31 cellular contexts compared by ENCODE assay signal in the genomic region with DNA sequence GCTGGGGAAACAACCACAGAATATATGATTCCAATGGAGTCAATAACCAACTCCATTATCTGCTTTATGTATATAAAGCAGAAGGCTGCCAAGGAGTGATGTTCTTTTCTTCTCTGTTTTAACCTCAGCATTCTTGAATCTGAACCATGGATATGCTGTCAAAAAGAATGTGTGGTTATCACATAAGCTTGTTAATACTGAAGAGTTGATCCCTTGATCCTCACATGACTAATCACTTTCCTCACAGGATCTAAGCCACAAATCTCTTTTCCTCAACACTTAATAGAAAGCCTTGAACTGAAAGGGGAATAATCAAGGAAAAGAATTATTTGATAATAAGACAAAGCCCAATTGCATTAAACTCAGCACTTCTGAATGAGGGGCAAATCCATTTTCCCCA.
"Had no signal": no experiment of that assay in that cellular context is flagged by ENCODE, and none has a peak within 500 bp of the region (broad histone marks: within the 10 kb centered on the region; RNA-seq: fewer than 3 reads in every experiment).

No MANE protein-coding gene starts in this region.

- H3K27me3 ChIP-seq: neural progenitor cell, ovary, right lobe of liver, sigmoid colon, stomach, thyroid gland, tibial nerve, upper lobe of left lung, vagina had no signal

- H3K4me3 ChIP-seq: neural progenitor cell, ovary, psoas muscle, right lobe of liver, sigmoid colon, skin epidermis, stomach, thoracic aorta, thyroid gland, tibial nerve, upper lobe of left lung, vagina had no signal

- H3K9me3 Mint-ChIP-seq: nephron; neural progenitor cell; stimulated activated effector memory CD8-positive, alpha-beta T cell treated with anti-CD3 and anti-CD28 coated beads, Interleukin-12 subunit alpha, Interleukin-12 subunit beta, amount 100 ng/mL, for 72 hours; stimulated activated naive B cell treated with anti-CD40 and anti-IgM and Interleukin-4, amounts not matched to agents 10 μg/mL and 1 μg/mL and 100 μg/mL, for 72 hours; stimulated activated naive CD8-positive, alpha-beta T cell treated with anti-CD3 and anti-CD28 coated beads, Interleukin-15, Interleukin-2, amounts not matched to agents 100 ng/mL and 50 ng/mL, for 24 hours had no signal

- H3K4me1 Mint-ChIP-seq: nephron; stimulated activated effector memory CD8-positive, alpha-beta T cell treated with anti-CD3 and anti-CD28 coated beads, Interleukin-12 subunit alpha, Interleukin-12 subunit beta, amount 100 ng/mL, for 72 hours; stimulated activated naive B cell treated with anti-CD40 and anti-IgM and Interleukin-4, amounts not matched to agents 10 μg/mL and 1 μg/mL and 100 μg/mL, for 72 hours had no signal

- FAIRE-seq: urothelium cell line had no signal

- ATAC-seq: naive thymus-derived CD4-positive, alpha-beta T cell; natural killer cell; psoas muscle; right cardiac atrium; right lobe of liver; stimulated activated effector memory CD8-positive, alpha-beta T cell treated with anti-CD3 and anti-CD28 coated beads, Interleukin-12 subunit alpha, Interleukin-12 subunit beta, amount 100 ng/mL, for 72 hours; stimulated activated naive B cell treated with anti-CD40 and anti-IgM and Interleukin-4, amounts not matched to agents 10 μg/mL and 1 μg/mL and 100 μg/mL, for 72 hours had no signal

- H3K36me3 ChIP-seq: neural progenitor cell, ovary, right lobe of liver, sigmoid colon, stomach, thoracic aorta, thyroid gland, tibial nerve, upper lobe of left lung, vagina had no signal

- H3K4me1 ChIP-seq: neural progenitor cell, parathyroid adenoma, psoas muscle, right lobe of liver, sigmoid colon, stomach, thyroid gland, tibial nerve, upper lobe of left lung, vagina had no signal

- H3K4me3 Mint-ChIP-seq: naive thymus-derived CD4-positive, alpha-beta T cell; natural killer cell; nephron; neural progenitor cell; stimulated activated effector memory CD8-positive, alpha-beta T cell treated with anti-CD3 and anti-CD28 coated beads, Interleukin-12 subunit alpha, Interleukin-12 subunit beta, amount 100 ng/mL, for 72 hours; stimulated activated naive B cell treated with anti-CD40 and anti-IgM and Interleukin-4, amounts not matched to agents 10 μg/mL and 1 μg/mL and 100 μg/mL, for 72 hours; stimulated activated naive CD8-positive, alpha-beta T cell treated with anti-CD3 and anti-CD28 coated beads, Interleukin-15, Interleukin-2, amounts not matched to agents 100 ng/mL and 50 ng/mL, for 24 hours had no signal

- DNase-seq: naive thymus-derived CD4-positive, alpha-beta T cell; natural killer cell; occipital lobe; ovary; posterior cingulate gyrus; psoas muscle; retina; right cardiac atrium; right lobe of liver; sigmoid colon; stimulated activated CD4-positive, alpha-beta T cell treated with anti-CD3 and anti-CD28 coated beads, Interleukin-15, amount 100 ng/mL, for 24 hours; stimulated activated CD4-positive, alpha-beta T cell treated with anti-CD3 and anti-CD28 coated beads, Interleukin-2, amount 100 ng/mL, for 24 hours; stimulated activated CD4-positive, alpha-beta T cell treated with anti-CD3 and anti-CD28 coated beads, Interleukin-2, amount 100 ng/mL, for 48 hours; stimulated activated CD4-positive, alpha-beta T cell treated with anti-CD3 and anti-CD28 coated beads, Interleukin-4, amount 100 ng/mL, for 24 hours; stimulated activated naive B cell treated with anti-CD40 and anti-IgM and Interleukin-4, amounts not matched to agents 10 μg/mL and 1 μg/mL and 100 μg/mL, for 72 hours; stimulated activated naive CD4-positive, alpha-beta T cell treated with Interleukin-2 at 50 U/mL for 16 hours; stomach; thyroid gland; trophoblast cell; upper lobe of left lung had no signal

- H3K9me3 ChIP-seq: ovary, psoas muscle, right lobe of liver, sigmoid colon, stomach, thoracic aorta, thyroid gland, tibial nerve, upper lobe of left lung, vagina had no signal

- H3K27ac ChIP-seq: neural progenitor cell, ovary, parathyroid adenoma, psoas muscle, right lobe of liver, sigmoid colon, skin epidermis, stomach, thoracic aorta, thyroid gland, tibial nerve, upper lobe of left lung, vagina had no signal

- H3K27ac Mint-ChIP-seq: naive thymus-derived CD4-positive, alpha-beta T cell; natural killer cell; nephron; progenitor cell of endocrine pancreas; stimulated activated effector memory CD8-positive, alpha-beta T cell treated with anti-CD3 and anti-CD28 coated beads, Interleukin-12 subunit alpha, Interleukin-12 subunit beta, amount 100 ng/mL, for 72 hours; stimulated activated naive B cell treated with anti-CD40 and anti-IgM and Interleukin-4, amounts not matched to agents 10 μg/mL and 1 μg/mL and 100 μg/mL, for 72 hours; stimulated activated naive CD8-positive, alpha-beta T cell treated with anti-CD3 and anti-CD28 coated beads, Interleukin-15, Interleukin-2, amounts not matched to agents 100 ng/mL and 50 ng/mL, for 24 hours had no signal

- H3K36me3 Mint-ChIP-seq: naive thymus-derived CD4-positive, alpha-beta T cell; natural killer cell; neural progenitor cell; stimulated activated effector memory CD8-positive, alpha-beta T cell treated with anti-CD3 and anti-CD28 coated beads, Interleukin-12 subunit alpha, Interleukin-12 subunit beta, amount 100 ng/mL, for 72 hours; stimulated activated naive B cell treated with anti-CD40 and anti-IgM and Interleukin-4, amounts not matched to agents 10 μg/mL and 1 μg/mL and 100 μg/mL, for 72 hours had no signal
